Comparison of ENCODE assay signal across 19 cellular contexts in the genomic region with DNA sequence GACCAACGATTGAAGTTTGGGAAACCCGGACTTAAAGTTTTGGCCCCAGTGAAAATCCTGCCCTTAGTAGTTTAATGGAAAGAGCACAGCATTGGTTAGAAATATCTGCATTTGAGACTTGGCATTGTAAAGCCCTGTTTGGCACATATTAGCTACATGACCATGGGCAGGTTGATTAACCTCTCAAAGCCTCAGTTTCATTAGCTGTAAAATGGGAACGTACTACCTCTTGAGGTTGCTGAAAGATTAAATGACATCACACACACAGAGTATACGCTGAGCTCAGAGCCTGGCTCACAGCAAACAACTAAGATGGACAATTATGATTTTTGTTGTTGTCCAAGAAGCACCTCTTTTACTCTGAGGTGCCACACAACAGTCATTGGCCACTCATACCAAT.
"Had no signal": no experiment of that assay in that cellular context is flagged by ENCODE, and none has a peak within 500 bp of the region (broad histone marks: within the 10 kb centered on the region; RNA-seq: fewer than 3 reads in every experiment).

No MANE protein-coding gene starts in this region.

- H3K4me1 ChIP-seq: tibial artery had no signal

- H3K27ac ChIP-seq: epithelial cell of prostate, foreskin keratinocyte, hepatocyte, neutrophil had no signal

- H3K9me3 ChIP-seq: neutrophil, tibial artery had no signal

- H3K4me2 ChIP-seq: hepatocyte had no signal

- H3K36me3 ChIP-seq: neutrophil, tibial artery had no signal

- H3K27me3 ChIP-seq: foreskin keratinocyte, hepatocyte, neutrophil, tibial artery had no signal

- FAIRE-seq: colon, kidney, small intestine had no signal

- ATAC-seq: effector memory CD8-positive, alpha-beta T cell; foreskin keratinocyte; left colon; naive thymus-derived CD8-positive, alpha-beta T cell; stimulated activated effector memory CD8-positive, alpha-beta T cell treated with anti-CD3 and anti-CD28 coated beads, Interleukin-12 subunit alpha, Interleukin-12 subunit beta, amount 100 ng/mL, for 72 hours; stimulated activated naive CD8-positive, alpha-beta T cell treated with anti-CD3 and anti-CD28 coated beads, Interleukin-15, Interleukin-2, amounts not matched to agents 100 U/mL and 50 U/mL, for 24 hours had no signal

- H3K4me3 ChIP-seq: hepatocyte, tibial artery had no signal

- DNase-seq: cerebellar nuclear complex; effector memory CD8-positive, alpha-beta T cell; foreskin keratinocyte; head of caudate nucleus; kidney; left colon; mesendoderm; naive thymus-derived CD8-positive, alpha-beta T cell; posterior cingulate gyrus; small intestine; stimulated activated CD4-positive, alpha-beta T cell treated with anti-CD3 and anti-CD28 coated beads, Interleukin-4, amount 100 ng/mL, for 1 hour; stimulated activated CD8-positive, alpha-beta memory T cell treated with anti-CD3 and anti-CD28 coated beads, Interleukin-4, amount 100 ng/mL, for 48 hours; stimulated activated naive CD8-positive, alpha-beta T cell treated with anti-CD3 and anti-CD28 coated beads, Interleukin-15, Interleukin-2, amounts not matched to agents 100 U/mL and 50 U/mL, for 24 hours; tibial artery had no signal

- H3K79me2 ChIP-seq: hepatocyte had no signal

- H2AFZ ChIP-seq: hepatocyte had no signal
